21 cellular contexts compared by ENCODE assay signal in the genomic region with DNA sequence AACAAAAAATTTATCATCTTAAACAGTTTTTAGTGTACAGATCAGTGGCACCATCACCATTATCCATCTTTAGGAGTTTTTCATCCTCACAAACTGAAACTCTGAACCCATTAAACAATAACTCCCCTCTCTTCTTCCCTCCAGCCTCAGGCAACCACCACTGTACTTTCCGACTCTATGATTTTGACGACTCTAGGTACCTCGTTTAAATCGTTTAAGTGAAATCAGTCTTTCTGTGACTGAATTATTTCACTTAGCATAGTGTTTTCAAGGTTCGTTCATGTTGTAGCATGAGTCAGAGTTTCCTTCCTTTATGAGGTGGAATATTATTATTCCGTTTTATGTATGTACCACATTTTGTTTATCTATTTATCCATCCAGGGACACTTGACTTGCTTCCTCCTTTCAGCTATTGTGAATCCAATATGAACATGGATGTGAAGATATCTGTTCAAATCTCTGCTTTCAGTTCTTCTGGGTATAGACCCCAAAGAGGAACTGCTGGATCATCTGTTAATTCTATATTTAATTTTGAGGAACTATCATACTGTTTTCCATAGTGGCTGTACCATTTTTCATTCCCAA. TPM values are rescaled to one million over a fixed set of nuclear protein-coding genes. Genes with fewer than 3 reads are reported as not detected.
DNase-seq lines count a peak whose midpoint lies in the region; ATAC-seq, FAIRE-seq and TF ChIP-seq lines count a peak whose summit lies in the region.
"Had no signal": no experiment of that assay in that cellular context is flagged by ENCODE, and none has a peak within 500 bp of the region (broad histone marks: within the 10 kb centered on the region; RNA-seq: fewer than 3 reads in every experiment).

No MANE protein-coding gene starts in this region.

- H3K79me2 ChIP-seq in endothelial cell of umbilical vein (ENCODE audit: control insufficient read depth, insufficient read depth, low read length) = no peaks in the 10 kb centered on the region

- intact Hi-C loops in heart right ventricle (cut with DNase I) = loop anchor here in 4 of 10 donors (5.0 to 10.0 kb wide), 6 partner anchors 334 to 436 kb away; partner anchors contain the start of gene IL18R1 (in 1 of the 4)
- intact Hi-C loops in endothelial cell of umbilical vein (cut with micrococcal nuclease) = no loop called here
- intact Hi-C loops in upper lobe of right lung (cut with DNase I) = no loop called here

- TF ChIP-seq CTCF in heart right ventricle (IDR thresholded peaks at IDR 0.05) = no peak
- TF ChIP-seq CTCF in right atrium auricular region (IDR thresholded peaks at IDR 0.05) = no peak
- no peak for TF ChIP-seq CTCF in endothelial cell of umbilical vein (IDR thresholded peaks at IDR 0.05; ENCODE audit: extremely low read depth in 1 of 2, insufficient read depth in 1 of 2, low read depth in 1 of 2, low read length in 2 of 2)
- TF ChIP-seq CTCF in upper lobe of right lung (IDR thresholded peaks at IDR 0.05) = no peak

- H3K4me1 ChIP-seq in heart right ventricle (peaks cover 0 to 23% (median 0%) of the 10 kb centered on the region in 9 donors), right atrium auricular region (no peaks in the 10 kb centered on the region), endothelial cell of umbilical vein (ENCODE audit: control insufficient read depth, extremely low read depth, insufficient read depth, low read length) (peaks cover 11% of the 10 kb centered on the region), upper lobe of right lung (peaks cover 3% of the 10 kb centered on the region)

- FAIRE-seq in endothelial cell of umbilical vein (lab: Jason Lieb, UNC) = peak; percentile 82
- FAIRE-seq: bronchial epithelial cell, urothelium cell line had no signal

- no TSS peak for BruUV-seq in endothelial cell of umbilical vein (replicated peaks; lab: Mats Ljungman, UMichigan)

- WGBS in heart right ventricle, 2 donors = 76 to 81% methylated on average over 6 of the region's 6 CpGs

- H3K9me1 ChIP-seq in endothelial cell of umbilical vein (replicated peaks; ENCODE audit: control insufficient read depth, extremely low read depth, insufficient read depth, low read length) = no peaks in the 10 kb centered on the region

- H3K4me2 ChIP-seq in endothelial cell of umbilical vein (ENCODE audit: insufficient read depth, low read length) = peak overlapping the region; percentile 85

- H2AFZ ChIP-seq in endothelial cell of umbilical vein (ENCODE audit: low read depth, low read length) = peak overlapping the region; percentile 75

- H3K4me3 ChIP-seq in heart right ventricle (no peak overlapping the region), right atrium auricular region (no peak overlapping the region), endothelial cell of umbilical vein (replicated peaks in 1 of 3; ENCODE audit: insufficient read depth in 1 of 3, low read depth in 1 of 3, low read length in 3 of 3) (no peak overlapping the region), upper lobe of right lung (no peak overlapping the region)
- H3K4me3 ChIP-seq: adrenal gland, right lobe of liver had no signal

- POLR2A ChIA-PET in endothelial cell of umbilical vein (lab: Charles Lee) = no interaction called here

- peak in 6 of 8 donors; percentile 21 to 58 (median 44) for ATAC-seq in heart right ventricle
- ATAC-seq in upper lobe of right lung = peak; percentile 58
- ATAC-seq in HG02840 (IDR thresholded peaks at IDR 0.05; ENCODE audit: low FRiP score, unreplicated experiment) = no peak

- no peak overlapping the region for H3K9ac ChIP-seq in endothelial cell of umbilical vein (replicated peaks; ENCODE audit: extremely low read depth, insufficient read depth, low read length)

- H4K20me1 ChIP-seq in endothelial cell of umbilical vein (replicated peaks; ENCODE audit: control insufficient read depth, extremely low read depth, insufficient read depth, low read length) = no peaks in the 10 kb centered on the region

- DNase-seq in heart right ventricle (no peak), right atrium auricular region (ENCODE audit: low spot score) (no peak), NOMO-1 treated with dmso at 0.1 percent for 144 hours (lab: John Stamatoyannopoulos, UW; ENCODE audit: unreplicated experiment) (peak; percentile 29), endothelial cell of umbilical vein (ENCODE audit: low read depth, low spot score) (peak; percentile 55), upper lobe of right lung (no peak), KG1 (lab: John Stamatoyannopoulos, UW) (no peak)
- DNase-seq: activated CD4-positive, alpha-beta T cell treated with anti-CD3 and anti-CD28 coated beads for 48 hours; adrenal gland; Caco-2; H7; NCI-H1092; NCI-H2107; NCI-H510A treated with DMSO at 0.1 percent for 48 hours; right lobe of liver; T1000 had no signal

- no peaks in the 10 kb centered on the region for H3K36me3 ChIP-seq in heart right ventricle
- no peaks in the 10 kb centered on the region for H3K36me3 ChIP-seq in right atrium auricular region
- no peaks in the 10 kb centered on the region for H3K36me3 ChIP-seq in endothelial cell of umbilical vein (ENCODE audit: control insufficient read depth in 2 of 2, extremely low read depth in 1 of 2, insufficient read depth in 2 of 2, low read length in 2 of 2)
- no peaks in the 10 kb centered on the region for H3K36me3 ChIP-seq in upper lobe of right lung
- H3K36me3 ChIP-seq: adrenal gland, right lobe of liver had no signal

- H3K9me3 ChIP-seq in heart right ventricle (peaks cover 0 to 5% (median 0%) of the 10 kb centered on the region in 11 donors), right atrium auricular region (no peaks in the 10 kb centered on the region), endothelial cell of umbilical vein (replicated peaks; ENCODE audit: control insufficient read depth, insufficient read depth, low read length) (no peaks in the 10 kb centered on the region), upper lobe of right lung (no peaks in the 10 kb centered on the region)
- H3K9me3 ChIP-seq: adrenal gland, Caco-2, right lobe of liver had no signal

- dilution Hi-C loops in endothelial cell of umbilical vein (cut with MboI; ENCODE audit: extremely low pct_ligation_motif_present, low sequenced_read_pairs) = no loop called here

- H3K27ac ChIP-seq in heart right ventricle = peak overlapping the region in 4 of 10 donors; percentile 29 to 72 (median 37)
- H3K27ac ChIP-seq in right atrium auricular region = no peak overlapping the region
- peak overlapping the region; percentile 64 for H3K27ac ChIP-seq in endothelial cell of umbilical vein (ENCODE audit: insufficient read depth, low read depth, low read length)
- H3K27ac ChIP-seq in upper lobe of right lung = no peak overlapping the region
- H3K27ac ChIP-seq: HL-60, right lobe of liver had no signal

- H3K27me3 ChIP-seq in heart right ventricle (no peaks in the 10 kb centered on the region), right atrium auricular region (no peaks in the 10 kb centered on the region), endothelial cell of umbilical vein (ENCODE audit: control insufficient read depth in 2 of 2, insufficient read depth in 2 of 2, low read length in 2 of 2) (no peaks in the 10 kb centered on the region), upper lobe of right lung (no peaks in the 10 kb centered on the region)
- H3K27me3 ChIP-seq: adrenal gland, right lobe of liver had no signal

- no peak for TF ChIP-seq POLR2A in endothelial cell of umbilical vein (IDR thresholded peaks at IDR 0.05; ENCODE audit: low read depth, low read length)

- CTCF ChIA-PET in endothelial cell of umbilical vein (lab: Charles Lee) = interaction anchor here (0.9 to 2.2 kb wide), 4 partner anchors 10 to 605 kb away, joined by 3 to 12 read pairs (median 8); no protein-coding TSS in a partner anchor

TF ChIP-seq in endothelial cell of umbilical vein, 7 proteins besides CTCF, POLR2A, EP300 and RAD21:
- TF ChIP-seq POLR2AphosphoS5 (IDR thresholded peaks at IDR 0.05; ENCODE audit: insufficient read depth, low read depth, low read length) (no peak), JUN (IDR thresholded peaks at IDR 0.05; ENCODE audit: borderline replicate concordance, insufficient read depth, insufficient read length, low read depth) (peak; percentile 66)

RNA-seq across cellular contexts. Expression of gene IL1R2, which starts 19.1 kb away (rescaled TPM):
- 1 to 10 TPM in 4 of 10 donors, under 1 TPM in 4, not detected in 2; 0.34 to 3.0 (median 0.80) TPM for total RNA-seq in heart right ventricle
- polyA plus RNA-seq in heart right ventricle = 1 to 10 TPM; 1.9 to 9.4 TPM
- 10 to 100 TPM in 1 of 2 donors, 1 to 10 TPM in 1; 2.8 to 16.1 TPM for total RNA-seq in right atrium auricular region
- not detected in 2 replicates for total RNA-seq in endothelial cell of umbilical vein
- not detected in 2 replicates for polyA plus RNA-seq in endothelial cell of umbilical vein
- 0.14 TPM in 1 of 2 replicates, not detected in the other for polyA plus RNA-seq in endothelial cell of umbilical vein (2011; cell fraction: cytosol; rRNA removed)
- polyA plus RNA-seq in endothelial cell of umbilical vein (2011; cell fraction: nucleus; rRNA removed) = not detected in 2 replicates
- not detected in 2 replicates for polyA plus RNA-seq in endothelial cell of umbilical vein (2012)
- polyA minus RNA-seq in endothelial cell of umbilical vein = not detected in 2 replicates
- polyA minus RNA-seq in endothelial cell of umbilical vein (2011; cell fraction: cytosol; rRNA and poly(A)+ RNA removed) = not detected
- not detected in 2 replicates for polyA minus RNA-seq in endothelial cell of umbilical vein (2011; cell fraction: nucleus; rRNA and poly(A)+ RNA removed)
- total RNA-seq in upper lobe of right lung = 17.0 TPM
- total RNA-seq: bronchial epithelial cell, Daoy, glomerular endothelial cell had no signal

Comparison
In these comparisons a context has a peak if more than half of its experiments do, and no peak if none do; other contexts are left out.
1. DNase-seq: peak in NOMO-1 treated with dmso at 0.1 percent for 144 hours (single experiment) and endothelial cell of umbilical vein (single experiment); none in heart right ventricle (0 of 2), right atrium auricular region (single experiment), upper lobe of right lung (single experiment) and KG1 (single experiment).